ENCODE assay signal across 8 cellular contexts in genomic region chr4:158826882-158827281, GRCh38. TPM values are rescaled to one million over a fixed set of nuclear protein-coding genes. Genes with fewer than 3 reads are reported as not detected.
A peak's percentile ranks its signal among the peaks of the same experiment; 100 is the strongest.
DNase-seq lines count a peak whose midpoint lies in the region; ATAC-seq and TF ChIP-seq lines count a peak whose summit lies in the region.

No MANE protein-coding gene starts in this region.

- intact Hi-C loops in lower leg skin (cut with DNase I; ENCODE audit: low total_unique reads): no loop called here

- no peak for TF ChIP-seq POLR2A in lower leg skin (IDR thresholded peaks at IDR 0.05)

- H3K36me3 Mint-ChIP-seq in stimulated activated naive CD8-positive, alpha-beta T cell treated with anti-CD3 and anti-CD28 coated beads, Interleukin-15, Interleukin-2, amounts not matched to agents 100 ng/mL and 50 ng/mL, for 24 hours (ENCODE audit: low read depth): peaks cover 34% of the 10 kb centered on the region
- peaks cover 15% of the 10 kb centered on the region for H3K36me3 Mint-ChIP-seq in T-helper 17 cell (ENCODE audit: low read depth)

- peak overlapping the region; percentile 9 for H3K27ac Mint-ChIP-seq in stimulated activated naive CD8-positive, alpha-beta T cell treated with anti-CD3 and anti-CD28 coated beads, Interleukin-15, Interleukin-2, amounts not matched to agents 100 ng/mL and 50 ng/mL, for 24 hours
- H3K27ac Mint-ChIP-seq in T-helper 17 cell: peak overlapping the region; percentile 90

- WGBS in lower leg skin, 2 donors: 44 to 45% methylated on average over 1 of the region's 1 CpG

- no peak overlapping the region for H3K4me3 Mint-ChIP-seq in stimulated activated naive CD8-positive, alpha-beta T cell treated with anti-CD3 and anti-CD28 coated beads, Interleukin-15, Interleukin-2, amounts not matched to agents 100 ng/mL and 50 ng/mL, for 24 hours
- peak overlapping the region; percentile 80 for H3K4me3 Mint-ChIP-seq in T-helper 17 cell

- no peak for TF ChIP-seq CTCF in lower leg skin (IDR thresholded peaks at IDR 0.05)
- no peak for TF ChIP-seq CTCF in coronary artery (IDR thresholded peaks at IDR 0.05)

- peaks cover 45% of the 10 kb centered on the region for H3K4me1 Mint-ChIP-seq in stimulated activated naive CD8-positive, alpha-beta T cell treated with anti-CD3 and anti-CD28 coated beads, Interleukin-15, Interleukin-2, amounts not matched to agents 100 ng/mL and 50 ng/mL, for 24 hours (ENCODE audit: low read depth)
- H3K4me1 Mint-ChIP-seq in T-helper 17 cell: peaks cover 41% of the 10 kb centered on the region

- H3K27me3 Mint-ChIP-seq in stimulated activated naive CD8-positive, alpha-beta T cell treated with anti-CD3 and anti-CD28 coated beads, Interleukin-15, Interleukin-2, amounts not matched to agents 100 ng/mL and 50 ng/mL, for 24 hours: no peaks in the 10 kb centered on the region
- no peaks in the 10 kb centered on the region for H3K27me3 Mint-ChIP-seq in T-helper 17 cell

- H3K27ac ChIP-seq in coronary artery: no peak overlapping the region

- no peak for DNase-seq in stimulated activated naive CD8-positive, alpha-beta T cell treated with anti-CD3 and anti-CD28 coated beads, Interleukin-15, Interleukin-2, amounts not matched to agents 100 U/mL and 50 U/mL, for 24 hours
- DNase-seq in T-helper 17 cell (no peak), kidney glomerular epithelial cell (lab: John Stamatoyannopoulos, UW) (peak; percentile 28), ureter (ENCODE audit: low spot score) (peak; percentile 69), lower leg skin (ENCODE audit: low spot score in 2 of 2) (no peak), coronary artery (ENCODE audit: low spot score) (no peak), occipital lobe (lab: John Stamatoyannopoulos, UW) (no peak)

- no peak overlapping the region for H3K4me3 ChIP-seq in lower leg skin (ENCODE audit: low read depth, poor library complexity, severe bottlenecking)
- no peak overlapping the region for H3K4me3 ChIP-seq in coronary artery

- no peaks in the 10 kb centered on the region for H3K9me3 Mint-ChIP-seq in stimulated activated naive CD8-positive, alpha-beta T cell treated with anti-CD3 and anti-CD28 coated beads, Interleukin-15, Interleukin-2, amounts not matched to agents 100 ng/mL and 50 ng/mL, for 24 hours

- ATAC-seq in stimulated activated naive CD8-positive, alpha-beta T cell treated with anti-CD3 and anti-CD28 coated beads, Interleukin-15, Interleukin-2, amounts not matched to agents 100 U/mL and 50 U/mL, for 24 hours: no peak
- peak; percentile 88 for ATAC-seq in T-helper 17 cell

- no peaks in the 10 kb centered on the region for H3K9me3 ChIP-seq in T-helper 17 cell (ENCODE audit: control insufficient read depth, low read length, poor library complexity, severe bottlenecking)

RNA-seq across cellular contexts. Expression of gene FNIP2, which starts 58.1 kb away (rescaled TPM):
- 10 to 100 TPM in 1 of 2 donors, 1 to 10 TPM in 1; 7.7 to 11.5 TPM for total RNA-seq in T-helper 17 cell
- 45.6 TPM for total RNA-seq in ureter
- total RNA-seq in lower leg skin: 10 to 100 TPM; 20.5 to 47.5 (median 38.8) TPM
- total RNA-seq in occipital lobe: 66.6 TPM

Comparison
In these comparisons a context has a peak if more than half of its experiments do, and no peak if none do; other contexts are left out.
1. DNase-seq: peak in kidney glomerular epithelial cell (single experiment) and ureter (single experiment); none in stimulated activated naive CD8-positive, alpha-beta T cell treated with anti-CD3 and anti-CD28 coated beads, Interleukin-15, Interleukin-2, amounts not matched to agents 100 U/mL and 50 U/mL, for 24 hours (single experiment), T-helper 17 cell (0 of 3), lower leg skin (0 of 2), coronary artery (single experiment) and occipital lobe (single experiment).